ENCODE assay signal across 1 cellular context in the genomic region with DNA sequence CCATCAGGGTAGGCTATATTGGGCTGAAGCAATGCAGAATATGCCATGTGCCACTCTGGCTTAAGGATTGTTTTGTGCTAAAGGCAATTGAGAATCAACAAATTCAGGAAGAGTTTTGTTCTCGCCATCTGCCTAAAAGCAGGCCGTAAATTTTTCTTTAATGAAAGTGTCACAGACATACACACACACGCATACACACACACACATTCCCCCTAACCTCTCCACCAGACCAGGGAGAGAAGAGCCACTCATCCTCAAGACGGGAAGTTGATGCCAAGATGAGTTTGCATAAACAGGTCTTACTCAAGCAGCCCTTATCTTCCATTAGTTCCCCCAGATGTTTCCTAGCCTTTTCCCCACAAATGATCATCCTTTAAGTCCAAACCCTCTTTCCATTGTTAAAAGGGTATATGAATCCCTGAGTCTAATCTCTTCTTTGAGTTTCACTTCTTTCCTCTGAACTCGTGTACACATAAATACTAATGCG.
A peak's percentile ranks its signal among the peaks of the same experiment; 100 is the strongest.
TF ChIP-seq lines count a peak whose summit lies in the region.

No MANE protein-coding gene starts in this region.

TF ChIP-seq in K562, 482 proteins besides CTCF, POLR2A, EP300 and RAD21 (continued from another document and continues in another):
- TF ChIP-seq, protein P1, sequence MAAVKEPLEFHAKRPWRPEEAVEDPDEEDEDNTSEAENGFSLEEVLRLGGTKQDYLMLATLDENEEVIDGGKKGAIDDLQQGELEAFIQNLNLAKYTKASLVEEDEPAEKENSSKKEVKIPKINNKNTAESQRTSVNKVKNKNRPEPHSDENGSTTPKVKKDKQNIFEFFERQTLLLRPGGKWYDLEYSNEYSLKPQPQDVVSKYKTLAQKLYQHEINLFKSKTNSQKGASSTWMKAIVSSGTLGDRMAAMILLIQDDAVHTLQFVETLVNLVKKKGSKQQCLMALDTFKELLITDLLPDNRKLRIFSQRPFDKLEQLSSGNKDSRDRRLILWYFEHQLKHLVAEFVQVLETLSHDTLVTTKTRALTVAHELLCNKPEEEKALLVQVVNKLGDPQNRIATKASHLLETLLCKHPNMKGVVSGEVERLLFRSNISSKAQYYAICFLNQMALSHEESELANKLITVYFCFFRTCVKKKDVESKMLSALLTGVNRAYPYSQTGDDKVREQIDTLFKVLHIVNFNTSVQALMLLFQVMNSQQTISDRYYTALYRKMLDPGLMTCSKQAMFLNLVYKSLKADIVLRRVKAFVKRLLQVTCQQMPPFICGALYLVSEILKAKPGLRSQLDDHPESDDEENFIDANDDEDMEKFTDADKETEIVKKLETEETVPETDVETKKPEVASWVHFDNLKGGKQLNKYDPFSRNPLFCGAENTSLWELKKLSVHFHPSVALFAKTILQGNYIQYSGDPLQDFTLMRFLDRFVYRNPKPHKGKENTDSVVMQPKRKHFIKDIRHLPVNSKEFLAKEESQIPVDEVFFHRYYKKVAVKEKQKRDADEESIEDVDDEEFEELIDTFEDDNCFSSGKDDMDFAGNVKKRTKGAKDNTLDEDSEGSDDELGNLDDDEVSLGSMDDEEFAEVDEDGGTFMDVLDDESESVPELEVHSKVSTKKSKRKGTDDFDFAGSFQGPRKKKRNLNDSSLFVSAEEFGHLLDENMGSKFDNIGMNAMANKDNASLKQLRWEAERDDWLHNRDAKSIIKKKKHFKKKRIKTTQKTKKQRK (IDR thresholded peaks at IDR 0.05; ENCODE audit: borderline replicate concordance, low read depth, low read length) = no peak
- TF ChIP-seq, protein P2, sequence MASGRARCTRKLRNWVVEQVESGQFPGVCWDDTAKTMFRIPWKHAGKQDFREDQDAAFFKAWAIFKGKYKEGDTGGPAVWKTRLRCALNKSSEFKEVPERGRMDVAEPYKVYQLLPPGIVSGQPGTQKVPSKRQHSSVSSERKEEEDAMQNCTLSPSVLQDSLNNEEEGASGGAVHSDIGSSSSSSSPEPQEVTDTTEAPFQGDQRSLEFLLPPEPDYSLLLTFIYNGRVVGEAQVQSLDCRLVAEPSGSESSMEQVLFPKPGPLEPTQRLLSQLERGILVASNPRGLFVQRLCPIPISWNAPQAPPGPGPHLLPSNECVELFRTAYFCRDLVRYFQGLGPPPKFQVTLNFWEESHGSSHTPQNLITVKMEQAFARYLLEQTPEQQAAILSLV (tag; IDR thresholded peaks at IDR 0.05) = no peak
- no peak for TF ChIP-seq KDM5B (IDR thresholded peaks at IDR 0.05; ENCODE audit: insufficient replicate concordance, low read depth, low read length)
- TF ChIP-seq, protein P3, sequence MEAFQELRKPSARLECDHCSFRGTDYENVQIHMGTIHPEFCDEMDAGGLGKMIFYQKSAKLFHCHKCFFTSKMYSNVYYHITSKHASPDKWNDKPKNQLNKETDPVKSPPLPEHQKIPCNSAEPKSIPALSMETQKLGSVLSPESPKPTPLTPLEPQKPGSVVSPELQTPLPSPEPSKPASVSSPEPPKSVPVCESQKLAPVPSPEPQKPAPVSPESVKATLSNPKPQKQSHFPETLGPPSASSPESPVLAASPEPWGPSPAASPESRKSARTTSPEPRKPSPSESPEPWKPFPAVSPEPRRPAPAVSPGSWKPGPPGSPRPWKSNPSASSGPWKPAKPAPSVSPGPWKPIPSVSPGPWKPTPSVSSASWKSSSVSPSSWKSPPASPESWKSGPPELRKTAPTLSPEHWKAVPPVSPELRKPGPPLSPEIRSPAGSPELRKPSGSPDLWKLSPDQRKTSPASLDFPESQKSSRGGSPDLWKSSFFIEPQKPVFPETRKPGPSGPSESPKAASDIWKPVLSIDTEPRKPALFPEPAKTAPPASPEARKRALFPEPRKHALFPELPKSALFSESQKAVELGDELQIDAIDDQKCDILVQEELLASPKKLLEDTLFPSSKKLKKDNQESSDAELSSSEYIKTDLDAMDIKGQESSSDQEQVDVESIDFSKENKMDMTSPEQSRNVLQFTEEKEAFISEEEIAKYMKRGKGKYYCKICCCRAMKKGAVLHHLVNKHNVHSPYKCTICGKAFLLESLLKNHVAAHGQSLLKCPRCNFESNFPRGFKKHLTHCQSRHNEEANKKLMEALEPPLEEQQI (IDR thresholded peaks at IDR 0.05) = peak; percentile 85
- TF ChIP-seq DDX20 (tag; IDR thresholded peaks at IDR 0.05; ENCODE audit: low read depth) = peak; percentile 38; the same call in 1 of the 2 replicates
- TF ChIP-seq XRCC4 (IDR thresholded peaks at IDR 0.05; ENCODE audit: extremely low read depth, insufficient read depth, insufficient read length) = no peak
- no peak for TF ChIP-seq ZNF695 (CRISPR knock-in tag; IDR thresholded peaks at IDR 0.05)
- TF ChIP-seq CBX3 (IDR thresholded peaks at IDR 0.05; ENCODE audit: borderline replicate concordance in 1 of 2, low read length in 2 of 2) = peak in 1 of 2 experiments; percentile 88; a peak in 1 of 3 replicates
- no peak for TF ChIP-seq SETDB1 (IDR thresholded peaks at IDR 0.05; ENCODE audit: low read length)
- no peak for TF ChIP-seq IFI16 (CRISPR knock-in tag; IDR thresholded peaks at IDR 0.05)
- TF ChIP-seq ZNF408 (CRISPR knock-in tag; IDR thresholded peaks at IDR 0.05; ENCODE audit: low read depth) = no peak
- TF ChIP-seq, protein P4, sequence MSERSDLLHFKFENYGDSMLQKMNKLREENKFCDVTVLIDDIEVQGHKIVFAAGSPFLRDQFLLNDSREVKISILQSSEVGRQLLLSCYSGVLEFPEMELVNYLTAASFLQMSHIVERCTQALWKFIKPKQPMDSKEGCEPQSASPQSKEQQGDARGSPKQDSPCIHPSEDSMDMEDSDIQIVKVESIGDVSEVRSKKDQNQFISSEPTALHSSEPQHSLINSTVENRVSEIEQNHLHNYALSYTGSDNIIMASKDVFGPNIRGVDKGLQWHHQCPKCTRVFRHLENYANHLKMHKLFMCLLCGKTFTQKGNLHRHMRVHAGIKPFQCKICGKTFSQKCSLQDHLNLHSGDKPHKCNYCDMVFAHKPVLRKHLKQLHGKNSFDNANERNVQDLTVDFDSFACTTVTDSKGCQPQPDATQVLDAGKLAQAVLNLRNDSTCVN (CRISPR knock-in tag; IDR thresholded peaks at IDR 0.05) = no peak
- TF ChIP-seq ASH1L (IDR thresholded peaks at IDR 0.05; ENCODE audit: borderline replicate concordance, low read depth, partially characterized antibody) = peak; percentile 25
- TF ChIP-seq RUNX1 (IDR thresholded peaks at IDR 0.05; ENCODE audit: low read depth) = no peak
- TF ChIP-seq ZNF431 (CRISPR knock-in tag; IDR thresholded peaks at IDR 0.05) = no peak
- TF ChIP-seq TRIM24 (IDR thresholded peaks at IDR 0.05) = peak; percentile 96
- TF ChIP-seq PPARD (CRISPR knock-in tag; IDR thresholded peaks at IDR 0.05) = no peak
- TF ChIP-seq RBM17 (IDR thresholded peaks at IDR 0.05; ENCODE audit: borderline replicate concordance, low read depth, low read length) = no peak
- TF ChIP-seq KLF16 (IDR thresholded peaks at IDR 0.05) = no peak
- TF ChIP-seq MCM2 (IDR thresholded peaks at IDR 0.05; ENCODE audit: low read depth) = no peak
- no peak; the same call in 1 of the 2 replicates for TF ChIP-seq NFE2L1 (tag; IDR thresholded peaks at IDR 0.05; ENCODE audit: borderline replicate concordance, low read depth)
- peak; percentile 94 for TF ChIP-seq SMARCA4 (IDR thresholded peaks at IDR 0.05)
- TF ChIP-seq HEY1 (CRISPR knock-in tag; IDR thresholded peaks at IDR 0.05; ENCODE audit: borderline replicate concordance) = no peak
- TF ChIP-seq SMARCB1 (IDR thresholded peaks at IDR 0.05; ENCODE audit: insufficient read length, low read depth) = peak; percentile 80
- TF ChIP-seq HDGF (IDR thresholded peaks at IDR 0.05) = peak; percentile 63; the same call in 1 of the 2 replicates
- TF ChIP-seq, protein P5, sequence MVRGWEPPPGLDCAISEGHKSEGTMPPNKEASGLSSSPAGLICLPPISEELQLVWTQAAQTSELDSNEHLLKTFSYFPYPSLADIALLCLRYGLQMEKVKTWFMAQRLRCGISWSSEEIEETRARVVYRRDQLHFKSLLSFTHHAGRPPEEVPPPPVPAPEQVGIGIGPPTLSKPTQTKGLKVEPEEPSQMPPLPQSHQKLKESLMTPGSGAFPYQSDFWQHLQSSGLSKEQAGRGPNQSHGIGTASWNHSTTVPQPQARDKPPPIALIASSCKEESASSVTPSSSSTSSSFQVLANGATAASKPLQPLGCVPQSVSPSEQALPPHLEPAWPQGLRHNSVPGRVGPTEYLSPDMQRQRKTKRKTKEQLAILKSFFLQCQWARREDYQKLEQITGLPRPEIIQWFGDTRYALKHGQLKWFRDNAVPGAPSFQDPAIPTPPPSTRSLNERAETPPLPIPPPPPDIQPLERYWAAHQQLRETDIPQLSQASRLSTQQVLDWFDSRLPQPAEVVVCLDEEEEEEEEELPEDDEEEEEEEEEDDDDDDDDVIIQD (CRISPR knock-in tag; IDR thresholded peaks at IDR 0.05) = no peak
- TF ChIP-seq NR1H2 (CRISPR knock-in tag; IDR thresholded peaks at IDR 0.05) = no peak
- no peak for TF ChIP-seq NFIX (CRISPR knock-in tag; IDR thresholded peaks at IDR 0.05; ENCODE audit: low read depth)
- no peak for TF ChIP-seq ARHGAP35 (IDR thresholded peaks at IDR 0.05; ENCODE audit: partially characterized antibody)
- peak in 1 of 2 experiments; percentile 79; a peak in 3 of 4 replicates for TF ChIP-seq HDAC1 (IDR thresholded peaks at IDR 0.05)
- TF ChIP-seq, protein P6, sequence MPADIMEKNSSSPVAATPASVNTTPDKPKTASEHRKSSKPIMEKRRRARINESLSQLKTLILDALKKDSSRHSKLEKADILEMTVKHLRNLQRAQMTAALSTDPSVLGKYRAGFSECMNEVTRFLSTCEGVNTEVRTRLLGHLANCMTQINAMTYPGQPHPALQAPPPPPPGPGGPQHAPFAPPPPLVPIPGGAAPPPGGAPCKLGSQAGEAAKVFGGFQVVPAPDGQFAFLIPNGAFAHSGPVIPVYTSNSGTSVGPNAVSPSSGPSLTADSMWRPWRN (IDR thresholded peaks at IDR 0.05; ENCODE audit: low read depth) = no peak
- TF ChIP-seq ADNP (tag; IDR thresholded peaks at IDR 0.05) = no peak
- TF ChIP-seq, protein P7, sequence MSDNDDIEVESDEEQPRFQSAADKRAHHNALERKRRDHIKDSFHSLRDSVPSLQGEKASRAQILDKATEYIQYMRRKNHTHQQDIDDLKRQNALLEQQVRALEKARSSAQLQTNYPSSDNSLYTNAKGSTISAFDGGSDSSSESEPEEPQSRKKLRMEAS (CRISPR knock-in tag; IDR thresholded peaks at IDR 0.05) = no peak
- TF ChIP-seq SMAD3 (CRISPR knock-in tag; conservative IDR thresholded peaks at IDR 0.05) = no peak
- no peak for TF ChIP-seq FIP1L1 (IDR thresholded peaks at IDR 0.05; ENCODE audit: low read depth, low read length, poor library complexity, severe bottlenecking)
- TF ChIP-seq, protein P8, sequence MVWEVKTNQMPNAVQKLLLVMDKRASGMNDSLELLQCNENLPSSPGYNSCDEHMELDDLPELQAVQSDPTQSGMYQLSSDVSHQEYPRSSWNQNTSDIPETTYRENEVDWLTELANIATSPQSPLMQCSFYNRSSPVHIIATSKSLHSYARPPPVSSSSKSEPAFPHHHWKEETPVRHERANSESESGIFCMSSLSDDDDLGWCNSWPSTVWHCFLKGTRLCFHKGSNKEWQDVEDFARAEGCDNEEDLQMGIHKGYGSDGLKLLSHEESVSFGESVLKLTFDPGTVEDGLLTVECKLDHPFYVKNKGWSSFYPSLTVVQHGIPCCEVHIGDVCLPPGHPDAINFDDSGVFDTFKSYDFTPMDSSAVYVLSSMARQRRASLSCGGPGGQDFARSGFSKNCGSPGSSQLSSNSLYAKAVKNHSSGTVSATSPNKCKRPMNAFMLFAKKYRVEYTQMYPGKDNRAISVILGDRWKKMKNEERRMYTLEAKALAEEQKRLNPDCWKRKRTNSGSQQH (CRISPR knock-in tag; IDR thresholded peaks at IDR 0.05) = no peak
- TF ChIP-seq, protein P9, sequence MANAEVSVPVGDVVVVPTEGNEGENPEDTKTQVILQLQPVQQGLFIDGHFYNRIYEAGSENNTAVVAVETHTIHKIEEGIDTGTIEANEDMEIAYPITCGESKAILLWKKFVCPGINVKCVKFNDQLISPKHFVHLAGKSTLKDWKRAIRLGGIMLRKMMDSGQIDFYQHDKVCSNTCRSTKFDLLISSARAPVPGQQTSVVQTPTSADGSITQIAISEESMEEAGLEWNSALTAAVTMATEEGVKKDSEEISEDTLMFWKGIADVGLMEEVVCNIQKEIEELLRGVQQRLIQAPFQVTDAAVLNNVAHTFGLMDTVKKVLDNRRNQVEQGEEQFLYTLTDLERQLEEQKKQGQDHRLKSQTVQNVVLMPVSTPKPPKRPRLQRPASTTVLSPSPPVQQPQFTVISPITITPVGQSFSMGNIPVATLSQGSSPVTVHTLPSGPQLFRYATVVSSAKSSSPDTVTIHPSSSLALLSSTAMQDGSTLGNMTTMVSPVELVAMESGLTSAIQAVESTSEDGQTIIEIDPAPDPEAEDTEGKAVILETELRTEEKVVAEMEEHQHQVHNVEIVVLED (CRISPR knock-in tag; IDR thresholded peaks at IDR 0.05) = no peak
- no peak for TF ChIP-seq ILF3 (IDR thresholded peaks at IDR 0.05; ENCODE audit: borderline replicate concordance)
- peak; percentile 34; the same call in 1 of the 2 replicates for TF ChIP-seq GABPA (tag; conservative IDR thresholded peaks at IDR 0.05; ENCODE audit: low read depth)
- no peak for TF ChIP-seq ZC3H8 (IDR thresholded peaks at IDR 0.05)
- no peak for TF ChIP-seq TOE1 (IDR thresholded peaks at IDR 0.05; ENCODE audit: borderline replicate concordance)
- TF ChIP-seq TOE1 (CRISPR knock-in tag; IDR thresholded peaks at IDR 0.05; ENCODE audit: borderline replicate concordance, low read depth) = no peak
- TF ChIP-seq RNF2 (IDR thresholded peaks at IDR 0.05) = no peak
- peak; percentile 96 for TF ChIP-seq DACH1 (IDR thresholded peaks at IDR 0.05; ENCODE audit: partially characterized antibody)
- TF ChIP-seq, protein P10, sequence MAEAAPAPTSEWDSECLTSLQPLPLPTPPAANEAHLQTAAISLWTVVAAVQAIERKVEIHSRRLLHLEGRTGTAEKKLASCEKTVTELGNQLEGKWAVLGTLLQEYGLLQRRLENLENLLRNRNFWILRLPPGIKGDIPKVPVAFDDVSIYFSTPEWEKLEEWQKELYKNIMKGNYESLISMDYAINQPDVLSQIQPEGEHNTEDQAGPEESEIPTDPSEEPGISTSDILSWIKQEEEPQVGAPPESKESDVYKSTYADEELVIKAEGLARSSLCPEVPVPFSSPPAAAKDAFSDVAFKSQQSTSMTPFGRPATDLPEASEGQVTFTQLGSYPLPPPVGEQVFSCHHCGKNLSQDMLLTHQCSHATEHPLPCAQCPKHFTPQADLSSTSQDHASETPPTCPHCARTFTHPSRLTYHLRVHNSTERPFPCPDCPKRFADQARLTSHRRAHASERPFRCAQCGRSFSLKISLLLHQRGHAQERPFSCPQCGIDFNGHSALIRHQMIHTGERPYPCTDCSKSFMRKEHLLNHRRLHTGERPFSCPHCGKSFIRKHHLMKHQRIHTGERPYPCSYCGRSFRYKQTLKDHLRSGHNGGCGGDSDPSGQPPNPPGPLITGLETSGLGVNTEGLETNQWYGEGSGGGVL (CRISPR knock-in tag; IDR thresholded peaks at IDR 0.05) = no peak
- no peak for TF ChIP-seq TAF1 (IDR thresholded peaks at IDR 0.05; ENCODE audit: control insufficient read depth, extremely low read depth, insufficient read depth, low read length, severe bottlenecking)
- TF ChIP-seq ZNF146 (CRISPR knock-in tag; IDR thresholded peaks at IDR 0.05; ENCODE audit: unreplicated experiment) = no peak
- no peak for TF ChIP-seq ZNF263 (CRISPR knock-in tag; IDR thresholded peaks at IDR 0.05; ENCODE audit: borderline replicate concordance)
- peak; percentile 76 for TF ChIP-seq TEAD4 (IDR thresholded peaks at IDR 0.05; ENCODE audit: low read length)
- TF ChIP-seq TEAD4 (CRISPR knock-in tag; IDR thresholded peaks at IDR 0.05; ENCODE audit: borderline replicate concordance) = no peak
- TF ChIP-seq DPF2 (IDR thresholded peaks at IDR 0.05) = peak; percentile 95
- no peak for TF ChIP-seq EZH2 (IDR thresholded peaks at IDR 0.05; ENCODE audit: borderline replicate concordance, low read depth, low read length)
- TF ChIP-seq TBP (optimal IDR thresholded peaks at IDR 0.05; ENCODE audit: low read depth, low read length) = no peak
- no peak for TF ChIP-seq MXI1 (IDR thresholded peaks at IDR 0.05; ENCODE audit: low read depth, low read length)
- no peak for TF ChIP-seq RBBP5 (IDR thresholded peaks at IDR 0.05; ENCODE audit: borderline replicate concordance, insufficient read depth, low read length, poor library complexity, severe bottlenecking)
